In genomic region chr1:41086921-41087320, GRCh38 we compare ENCODE assay signal across 34 cellular contexts.
"Had no signal": no experiment of that assay in that cellular context is flagged by ENCODE, and none has a peak within 500 bp of the region (broad histone marks: within the 10 kb centered on the region; RNA-seq: fewer than 3 reads in every experiment).

No MANE protein-coding gene starts in this region.

- FAIRE-seq: astrocyte, TTC549 had no signal

- H3K36me3 ChIP-seq: adrenal gland, brain microvascular endothelial cell, breast epithelium had no signal

- H3K4me3 ChIP-seq: adrenal gland, body of pancreas, breast epithelium had no signal

- ATAC-seq: activated CD8-positive, alpha-beta T cell treated with anti-CD3 and anti-CD28 coated beads for 36 hours; activated naive CD4-positive, alpha-beta T cell treated with anti-CD3 and anti-CD28 coated beads, Interleukin-2, amount 50 U/mL, for 72 hours; activated T-cell treated with anti-CD3 and anti-CD28 coated beads, Interleukin-2, amount 50 U/mL, for 4 hours; activated T-cell treated with anti-CD3 and anti-CD28 coated beads, Interleukin-2, amount 50 U/mL, for 72 hours; activated T-helper 17 cell treated with anti-CD3 and anti-CD28 coated beads, Interleukin-2, amount 50 U/mL, for 72 hours; body of pancreas had no signal

- H3K27ac ChIP-seq: adrenal gland, body of pancreas, brain microvascular endothelial cell, breast epithelium, VCaP had no signal

- H3K9me3 ChIP-seq: adrenal gland, breast epithelium had no signal

- H3K27me3 ChIP-seq: adrenal gland, body of pancreas, brain microvascular endothelial cell, breast epithelium had no signal

- H3K4me1 ChIP-seq: adrenal gland, body of pancreas, breast epithelium had no signal

- DNase-seq: activated B cell treated with CpG ODN at 0.5 μM for 24 hours; activated CD4-positive, alpha-beta memory T cell treated with anti-CD3 and anti-CD28 coated beads for 36 hours; activated CD4-positive, alpha-beta T cell treated with anti-CD3 and anti-CD28 coated beads for 4 hours; activated CD4-positive, alpha-beta T cell treated with anti-CD3 and anti-CD28 coated beads, Interleukin-2, amount 10 ng/mL, durations not matched to agents 24 days and 14 days; activated CD4-positive, alpha-beta T cell treated with anti-CD3 and anti-CD28 coated beads, Interleukin-2, amount 50 U/mL, for 1 hour; activated CD4-positive, alpha-beta T cell treated with anti-CD3 and anti-CD28 coated beads, Interleukin-2, amount 50 U/mL, for 4 hours; activated CD4-positive, CD25-positive, alpha-beta regulatory T cell treated with anti-CD3 and anti-CD28 coated beads, Interleukin-2, amount 50 U/mL, for 72 hours; activated CD8-positive, alpha-beta memory T cell treated with anti-CD3 and anti-CD28 coated beads, Interleukin-2, amount 50 U/mL, for 4 hours; activated CD8-positive, alpha-beta T cell treated with anti-CD3 and anti-CD28 coated beads for 36 hours; activated effector memory CD4-positive, alpha-beta T cell treated with anti-CD3 and anti-CD28 coated beads, Interleukin-2, amount 50 U/mL, for 16 hours; activated gamma-delta T cell treated with Interleukin-2 at 50 U/mL for 16 hours; activated naive CD4-positive, alpha-beta T cell; activated naive CD4-positive, alpha-beta T cell treated with anti-CD3 and anti-CD28 coated beads for 36 hours; activated naive CD4-positive, alpha-beta T cell treated with anti-CD3 and anti-CD28 coated beads, Interleukin-2, amount 50 U/mL, for 16 hours; activated naive CD8-positive, alpha-beta T cell treated with anti-CD3 and anti-CD28 coated beads for 36 hours; activated T-cell treated with anti-CD3 and anti-CD28 coated beads for 4 hours; activated T-cell treated with anti-CD3 and anti-CD28 coated beads, Interleukin-2, amount 50 U/mL, for 1 hour; activated T-cell treated with anti-CD3 and anti-CD28 coated beads, Interleukin-2, amount 50 U/mL, for 4 hours; activated T-cell treated with anti-CD3 and anti-CD28 coated beads, Interleukin-2, amount 50 U/mL, for 72 hours; adrenal gland; amniotic stem cell; aorta; body of pancreas; brain microvascular endothelial cell; cerebellar nuclear complex; T-helper 1 cell; T-helper 2 cell; T-helper 9 cell had no signal
